ENCODE assay signal across 8 cellular contexts in the genomic region with DNA sequence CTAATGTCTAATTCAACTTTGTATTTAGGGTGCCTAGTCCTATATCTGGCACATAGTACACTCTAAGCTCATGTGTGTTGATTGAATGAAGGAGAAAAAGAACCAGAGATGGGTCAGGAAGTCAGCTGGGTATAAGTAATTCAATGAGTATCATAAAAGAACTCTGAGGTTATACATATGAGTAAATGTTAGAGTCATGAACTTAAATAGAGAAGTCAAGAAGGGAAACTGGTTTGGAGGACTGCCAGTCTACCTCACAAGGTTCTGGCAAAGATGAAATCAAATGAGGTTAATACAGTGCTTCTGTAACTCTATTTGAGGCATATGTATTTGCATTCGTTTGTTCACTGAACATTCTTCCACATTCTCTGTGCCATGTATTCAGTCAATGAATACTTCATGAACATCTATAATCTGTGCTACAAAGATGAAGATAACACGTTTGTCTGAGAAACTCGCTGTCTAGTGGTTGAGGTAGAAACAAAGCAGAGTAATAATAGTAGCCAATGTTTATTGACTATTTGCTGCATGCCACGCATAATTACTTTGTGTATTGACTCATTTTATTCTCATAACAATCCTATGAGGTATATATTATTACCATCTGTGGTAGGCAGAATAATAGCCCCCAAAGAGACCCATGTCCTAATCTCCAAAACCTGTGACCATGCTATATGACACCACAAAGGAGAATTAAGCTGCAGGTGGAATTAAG.
DNase-seq lines count a peak whose midpoint lies in the region; ATAC-seq, FAIRE-seq and TF ChIP-seq lines count a peak whose summit lies in the region.

No MANE protein-coding gene starts in this region.

- no peak for TF ChIP-seq CTCF in left lung (IDR thresholded peaks at IDR 0.05)

- intact Hi-C loops in left lung (cut with DNase I): no loop called here

- no peak for FAIRE-seq in H54 (lab: Jason Lieb, UNC)

- H3K27me3 ChIP-seq in left lung: peaks cover 0 to 11% of the 10 kb centered on the region in 2 donors

- H3K4me3 ChIP-seq in left lung: no peak overlapping the region

- H3K4me1 ChIP-seq in left lung: peaks cover 0 to 15% of the 10 kb centered on the region in 2 donors

- ATAC-seq in GM18870 (IDR thresholded peaks at IDR 0.05; ENCODE audit: unreplicated experiment): peak; percentile 74
- peak; percentile 60 for ATAC-seq in HG02852 (IDR thresholded peaks at IDR 0.05; ENCODE audit: unreplicated experiment)
- peak; percentile 31 for ATAC-seq in left lung

- H3K9me3 ChIP-seq in left lung: no peaks in the 10 kb centered on the region

- TF ChIP-seq POLR2A in H54 (IDR thresholded peaks at IDR 0.05; ENCODE audit: low read depth, low read length): no peak

- H3K27ac ChIP-seq in left lung: no peak overlapping the region

- no peaks in the 10 kb centered on the region for H3K36me3 ChIP-seq in left lung

- DNase-seq in RPMI7951 (ENCODE audit: low read depth) (peak; percentile 20), left lung (no peak), H54 (ENCODE audit: insufficient read length, low spot score) (no peak), activated gamma-delta T cell (lab: John Stamatoyannopoulos, UW) (no peak), NAMALWA (ENCODE audit: low spot score) (no peak)
- no peak for DNase-seq in NK-92 treated with Interleukin-12 subunit alpha and Interleukin-12 subunit beta, amount 100 ng/mL, for 24 hours (lab: John Stamatoyannopoulos, UW)
